In the genomic region with DNA sequence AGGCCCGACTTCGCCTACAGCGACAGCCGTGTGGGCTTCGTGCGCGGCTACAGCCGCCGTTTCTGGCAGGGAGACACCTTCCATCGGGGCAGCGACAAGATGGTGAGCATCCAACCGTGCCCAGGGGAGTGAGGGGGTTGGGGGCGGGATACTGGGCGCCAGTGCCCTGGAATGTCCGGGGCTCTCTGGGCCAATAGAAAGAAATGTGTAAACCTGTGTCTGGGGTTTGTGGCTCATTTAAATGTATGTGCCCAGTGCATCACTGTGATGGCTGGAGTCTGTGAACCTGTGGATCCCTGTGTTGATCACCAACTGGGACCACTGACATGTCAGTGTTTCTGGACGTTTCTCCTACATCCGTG, we compare ENCODE assay signal across 8 cellular contexts. TPM values are rescaled to one million over a fixed set of nuclear protein-coding genes. Genes with fewer than 3 reads are reported as not detected.
A peak's percentile ranks its signal among the peaks of the same experiment; 100 is the strongest.
DNase-seq lines count a peak whose midpoint lies in the region; ATAC-seq, FAIRE-seq and TF ChIP-seq lines count a peak whose summit lies in the region.

No MANE protein-coding gene starts in this region.

- peak overlapping the region; percentile 89 for H3K4me2 ChIP-seq in A549
- H3K4me2 ChIP-seq in GM12878 (ENCODE audit: control insufficient read depth, insufficient read depth) = peak overlapping the region; percentile 98

- H3K4me3 ChIP-seq in A549 = peak overlapping the region; percentile 94
- peak overlapping the region; percentile 73 for H3K4me3 ChIP-seq in GM12878
- H3K4me3 ChIP-seq in mesodermal cell (ENCODE audit: extremely low read depth, insufficient read depth, low read length, poor library complexity, severe bottlenecking) = peak overlapping the region; percentile 75

- SMC1A ChIA-PET in GM12878 (lab: Charles Lee; ENCODE audit: uncharacterized antibody, unreplicated experiment) = interaction anchor here (0.8 to 1.1 kb wide), 2 partner anchors 8 to 29 kb away, joined by 3 read pairs; no protein-coding TSS in a partner anchor

- H3K9ac ChIP-seq in GM12878 (ENCODE audit: control insufficient read depth, insufficient read depth, low read length) = peak overlapping the region; percentile 40; the same call in 1 of the 2 replicates

- no peak for FAIRE-seq in A549 (lab: Jason Lieb, UNC)
- FAIRE-seq in GM12878 (lab: Jason Lieb, UNC) = no peak

- peak overlapping the region; percentile 61 for H2AFZ ChIP-seq in GM12878 (ENCODE audit: control insufficient read depth, low read depth, low read length)

- TF ChIP-seq POLR2A in A549 (IDR thresholded peaks at IDR 0.05; ENCODE audit: low read length) (no peak), GM12878 (IDR thresholded peaks at IDR 0.05; ENCODE audit: low read depth, low read length) (no peak)

- TF ChIP-seq RAD21 in A549 (conservative IDR thresholded peaks at IDR 0.05 in 1 of 2, IDR thresholded peaks at IDR 0.05 in 1 of 2) (no peak), GM12878 (IDR thresholded peaks at IDR 0.05; ENCODE audit: insufficient read depth, low read depth, low read length) (no peak)

- no peaks in the 10 kb centered on the region for H4K20me1 ChIP-seq in GM12878 (ENCODE audit: control insufficient read depth, insufficient read depth)

- no peak for TF ChIP-seq CTCF in A549 (IDR thresholded peaks at IDR 0.05)
- no peak for TF ChIP-seq CTCF in GM12878 (IDR thresholded peaks at IDR 0.05 in 2 of 3, conservative IDR thresholded peaks at IDR 0.05 in 1 of 3; ENCODE audit: control insufficient read depth in 2 of 3, extremely low read depth in 1 of 3, insufficient read depth in 1 of 3, low read depth in 3 of 3, low read length in 3 of 3)

- CTCF ChIA-PET in A549 (lab: Yijun Ruan, JAX) = interaction anchor here (0.6 to 8.7 kb wide), 4 partner anchors 12 to 289 kb away, joined by 3 to 76 read pairs (median 4); no protein-coding TSS in a partner anchor
- CTCF ChIA-PET in GM12878 (lab: Yijun Ruan, JAX) = interaction anchor here (1.1 to 4.3 kb wide), 4 partner anchors 11 to 23 kb away, joined by 5 to 37 read pairs (median 6); no protein-coding TSS in a partner anchor

- DNase-seq in A549 (ENCODE audit: low read depth in 1 of 2, low spot score in 1 of 2) (no peak), GM12878 (ENCODE audit: low read depth, low spot score) (no peak), SIG-M5 treated with dmso at 0.1 percent for 504 hours (lab: John Stamatoyannopoulos, UW; ENCODE audit: unreplicated experiment) (no peak), NCI-H1436 (lab: John Stamatoyannopoulos, UW) (no peak), GM19240 (ENCODE audit: insufficient read length, low spot score) (no peak)

- TF ChIP-seq EP300 in A549 (IDR thresholded peaks at IDR 0.05) (no peak), GM12878 (IDR thresholded peaks at IDR 0.05; ENCODE audit: borderline replicate concordance in 1 of 2, control insufficient read depth in 1 of 2, low read depth in 2 of 2, low read length in 2 of 2) (no peak)

- intact Hi-C loops in GM12878 (cut with micrococcal nuclease; ENCODE audit: unreplicated experiment) = no loop called here

- H3K36me3 ChIP-seq in GM12878 (ENCODE audit: control insufficient read depth in 2 of 2, insufficient read depth in 2 of 2, low read length in 1 of 2) (no peaks in the 10 kb centered on the region), mesodermal cell (ENCODE audit: control insufficient read depth, insufficient read depth, low read length) (peaks cover 24% of the 10 kb centered on the region)

- ATAC-seq in A549 (peak; percentile 26 to 30; a peak in 3 of 6 replicates), HG02840 (IDR thresholded peaks at IDR 0.05; ENCODE audit: low FRiP score, unreplicated experiment) (peak; percentile 3), GM12878 (no peak), HG03097 (IDR thresholded peaks at IDR 0.05; ENCODE audit: low FRiP score, unreplicated experiment) (no peak)

- H3K27ac ChIP-seq in A549 = peak overlapping the region; percentile 98 to 99
- H3K27ac ChIP-seq in GM12878 (ENCODE audit: control insufficient read depth, insufficient read depth) = no peak overlapping the region
- peak overlapping the region; percentile 97 for H3K27ac ChIP-seq in mesodermal cell (ENCODE audit: low read depth, low read length, severe bottlenecking)

- H3K79me2 ChIP-seq in GM12878 (ENCODE audit: control insufficient read depth, insufficient read depth, low read length) = no peaks in the 10 kb centered on the region

- H3K4me1 ChIP-seq in A549 (peaks cover 33% of the 10 kb centered on the region), GM12878 (ENCODE audit: control insufficient read depth, insufficient read depth, low read length) (peaks cover 7% of the 10 kb centered on the region), mesodermal cell (ENCODE audit: control insufficient read depth, insufficient read depth, low read length, poor library complexity, severe bottlenecking) (no peaks in the 10 kb centered on the region)

- in situ Hi-C loops in GM12878 (cut with MboI) = no loop called here

- RAD21 ChIA-PET in GM12878 (lab: Charles Lee; ENCODE audit: unreplicated experiment) = interaction anchor here (0.6 to 1.4 kb wide), 3 partner anchors 14 to 114 kb away, joined by 3 to 5 read pairs (median 3); no protein-coding TSS in a partner anchor

- TSS peak; percentile 75 for BruUV-seq in GM12878 (replicated peaks; lab: Mats Ljungman, UMichigan)

- WGBS in A549 (ENCODE audit: missing lambda C conversion rate) = 3% methylated on average over 6 of the region's 17 CpGs
- WGBS in GM12878 (ENCODE audit: insufficient coverage, insufficient replicate concordance, low lambda C conversion rate, missing lambda C conversion rate) = 4% methylated on average over 15 of the region's 17 CpGs
- WGBS in mesodermal cell (ENCODE audit: insufficient coverage in 2 of 2), 2 experiments = 4 to 5% methylated on average over 10 to 17 of the region's 17 CpGs

- H3K9me3 ChIP-seq in A549 (no peaks in the 10 kb centered on the region), GM12878 (replicated peaks; ENCODE audit: control insufficient read depth, insufficient read depth, low read length) (no peaks in the 10 kb centered on the region), mesodermal cell (ENCODE audit: control insufficient read depth, low read length) (no peaks in the 10 kb centered on the region)

- POLR2A ChIA-PET in A549 (lab: Yijun Ruan, JAX) = interaction anchor here (0.8 to 1.9 kb wide), 9 partner anchors 8 to 231 kb away, joined by 3 to 29 read pairs (median 6); partner anchors contain the start of gene INO80
- POLR2A ChIA-PET in GM12878 (lab: Charles Lee) = interaction anchor here (0.8 to 3.0 kb wide), 2 partner anchors 13 to 58 kb away, joined by 3 to 20 read pairs; no protein-coding TSS in a partner anchor

- no peaks in the 10 kb centered on the region for H3K27me3 ChIP-seq in GM12878 (replicated peaks in 1 of 2; ENCODE audit: control insufficient read depth in 2 of 2, insufficient read depth in 2 of 2, low read length in 1 of 2)

RNA-seq across cellular contexts. Expression of gene CHAC1, which starts 0.4 kb away (rescaled TPM):
- polyA plus RNA-seq in A549 (2011; rRNA removed) = 22.2 and 25.3 TPM in 2 replicates
- 9.5 and 11.1 TPM in 2 replicates for polyA plus RNA-seq in A549 (2012; cell fraction: cytosol; rRNA removed)
- 6.3 and 13.2 TPM in 2 replicates for polyA plus RNA-seq in A549 (2012; cell fraction: nucleus; rRNA removed)
- 3.8 to 4.9 TPM (median 4.5 TPM) in 3 replicates for polyA plus RNA-seq in A549 (2017; fragmentation: RNase III; extraction: RNeasy Plus Mini Kit Qiagen cat#74134 plus additional on column Dnase treatment)
- 27.8 and 36.4 TPM in 2 replicates for polyA minus RNA-seq in A549 (2011; rRNA and poly(A)+ RNA removed)
- total RNA-seq in GM12878 (2013; cell fraction: nucleolus; rRNA removed) = 3.4 and 4.0 TPM in 2 replicates
- 4.7 and 4.9 TPM in 2 replicates for total RNA-seq in GM12878 (2014; rRNA removed)
- total RNA-seq in GM12878 (2014; rRNA removed; fragmentation: Illumina TruSeq; extraction: Trizol) = 2.0 and 2.1 TPM in 2 replicates
- total RNA-seq in GM12878 (2021) = 3.8 and 4.7 TPM in 2 replicates
- polyA plus RNA-seq in GM12878 (2011; ENCODE audit: low read depth) = 6.4 TPM
- 1.9 and 2.8 TPM in 2 replicates for polyA plus RNA-seq in GM12878 (2011; rRNA removed)
- polyA plus RNA-seq in GM12878 (2011; cell fraction: cytosol; rRNA removed) = 7.0 and 7.3 TPM in 2 replicates
- polyA plus RNA-seq in GM12878 (2011; cell fraction: nucleus; rRNA removed) = 4.0 and 7.6 TPM in 2 replicates
- polyA plus RNA-seq in GM12878 (2012) = 8.1 and 11.6 TPM in 2 replicates
- polyA plus RNA-seq in GM12878 (2014; fragmentation: Illumina TruSeq; extraction: Trizol) = 0.68 and 1.8 TPM in 2 replicates
- polyA plus RNA-seq in GM12878 (2014; fragmentation: Nextera tagmentation; extraction: Ambion mirVana) = under 1 TPM; 0.37 to 0.73 TPM
- polyA plus RNA-seq in GM12878 (2014; rRNA removed) = 5.7 and 5.9 TPM in 2 replicates
- polyA plus RNA-seq in GM12878 (2016; fragmentation: Nextera tagmentation; extraction: Ambion mirVana) = 1 to 10 TPM; 3.9 to 4.8 TPM
- 4.8 and 8.7 TPM in 2 replicates for polyA minus RNA-seq in GM12878 (2011; rRNA and poly(A)+ RNA removed)
- 5.0 and 5.9 TPM in 2 replicates for polyA minus RNA-seq in GM12878 (2011; cell fraction: cytosol; rRNA and poly(A)+ RNA removed)
- polyA minus RNA-seq in GM12878 (2011; cell fraction: nucleus; rRNA and poly(A)+ RNA removed) = 7.1 and 9.2 TPM in 2 replicates
- 18.9 TPM for polyA plus RNA-seq in mesodermal cell (2013, experiment 1 of 2)
- 18.7 TPM for polyA plus RNA-seq in mesodermal cell (2013, experiment 2 of 2)

RNA-seq across cellular contexts. Expression of gene DLL4, which starts 24.6 kb away (rescaled TPM):
- polyA plus RNA-seq in A549 (2011; rRNA removed) (0.09 and 0.16 TPM in 2 replicates), A549 (2017; fragmentation: RNase III; extraction: RNeasy Plus Mini Kit Qiagen cat#74134 plus additional on column Dnase treatment) (0.09 to 0.28 TPM (median 0.13 TPM) in 3 replicates), GM12878 (2011; rRNA removed) (0.10 and 0.12 TPM in 2 replicates), GM12878 (2014; fragmentation: Illumina TruSeq; extraction: Trizol) (not detected in 2 replicates), GM12878 (2014; fragmentation: Nextera tagmentation; extraction: Ambion mirVana) (not detected), GM12878 (2014; rRNA removed) (0.06 TPM in 1 of 2 replicates, not detected in the other), GM12878 (2016; fragmentation: Nextera tagmentation; extraction: Ambion mirVana) (under 1 TPM in 1 of 2 experiments, not detected in 1; 0.16 TPM)
- polyA plus RNA-seq in A549 (2012; cell fraction: cytosol; rRNA removed) = 0.16 and 0.21 TPM in 2 replicates
- polyA plus RNA-seq in A549 (2012; cell fraction: nucleus; rRNA removed) = 0.54 and 0.61 TPM in 2 replicates
- polyA minus RNA-seq in A549 (2011; rRNA and poly(A)+ RNA removed) = 0.21 and 0.24 TPM in 2 replicates
- 8.1 and 8.2 TPM in 2 replicates for total RNA-seq in GM12878 (2013; cell fraction: nucleolus; rRNA removed)
- total RNA-seq in GM12878 (2014; rRNA removed) (0.05 TPM in 1 of 2 replicates, not detected in the other), GM12878 (2014; rRNA removed; fragmentation: Illumina TruSeq; extraction: Trizol) (0.04 TPM in 1 of 2 replicates, not detected in the other), GM12878 (2021) (0.08 TPM in 1 of 2 replicates, not detected in the other)
- polyA plus RNA-seq in GM12878 (2011; ENCODE audit: low read depth) = not detected
- polyA plus RNA-seq in GM12878 (2011; cell fraction: cytosol; rRNA removed) = 0.27 TPM in 2 replicates
- polyA plus RNA-seq in GM12878 (2011; cell fraction: nucleus; rRNA removed) = 0.69 and 0.99 TPM in 2 replicates
- 0.07 and 0.13 TPM in 2 replicates for polyA plus RNA-seq in GM12878 (2012)
- polyA minus RNA-seq in GM12878 (2011; rRNA and poly(A)+ RNA removed) = 0.15 and 0.37 TPM in 2 replicates
- not detected in 2 replicates for polyA minus RNA-seq in GM12878 (2011; cell fraction: cytosol; rRNA and poly(A)+ RNA removed)
- 0.38 and 0.48 TPM in 2 replicates for polyA minus RNA-seq in GM12878 (2011; cell fraction: nucleus; rRNA and poly(A)+ RNA removed)
- polyA plus RNA-seq in mesodermal cell (2013, experiment 1 of 2) = 51.5 TPM
- 31.4 TPM for polyA plus RNA-seq in mesodermal cell (2013, experiment 2 of 2)

RNA-seq across cellular contexts. Expression of gene VPS18, which starts 59.4 kb away (rescaled TPM):
- polyA plus RNA-seq in A549 (2011; rRNA removed) (9.0 and 10.7 TPM in 2 replicates), A549 (2017; fragmentation: RNase III; extraction: RNeasy Plus Mini Kit Qiagen cat#74134 plus additional on column Dnase treatment) (12.4 to 15.2 TPM (median 14.6 TPM) in 3 replicates), GM12878 (2011; rRNA removed) (4.3 and 9.7 TPM in 2 replicates), GM12878 (2014; fragmentation: Illumina TruSeq; extraction: Trizol) (3.8 and 7.9 TPM in 2 replicates), GM12878 (2014; fragmentation: Nextera tagmentation; extraction: Ambion mirVana) (1 to 10 TPM in 1 of 2 experiments, under 1 TPM in 1; 0.71 to 1.7 TPM), GM12878 (2014; rRNA removed) (11.3 and 12.7 TPM in 2 replicates), GM12878 (2016; fragmentation: Nextera tagmentation; extraction: Ambion mirVana) (10 to 100 TPM; 16.0 to 20.4 TPM)
- polyA plus RNA-seq in A549 (2012; cell fraction: cytosol; rRNA removed) = 9.1 and 10.9 TPM in 2 replicates
- 23.3 and 26.0 TPM in 2 replicates for polyA plus RNA-seq in A549 (2012; cell fraction: nucleus; rRNA removed)
- polyA minus RNA-seq in A549 (2011; rRNA and poly(A)+ RNA removed) = 26.2 and 33.6 TPM in 2 replicates
- total RNA-seq in GM12878 (2013; cell fraction: nucleolus; rRNA removed) = 18.9 and 20.9 TPM in 2 replicates
- total RNA-seq in GM12878 (2014; rRNA removed) (18.3 and 18.5 TPM in 2 replicates), GM12878 (2014; rRNA removed; fragmentation: Illumina TruSeq; extraction: Trizol) (9.0 and 10.0 TPM in 2 replicates), GM12878 (2021) (19.8 and 20.3 TPM in 2 replicates)
- polyA plus RNA-seq in GM12878 (2011; ENCODE audit: low read depth) = 5.9 TPM
- polyA plus RNA-seq in GM12878 (2011; cell fraction: cytosol; rRNA removed) = 14.5 and 17.7 TPM in 2 replicates
- 18.8 and 21.0 TPM in 2 replicates for polyA plus RNA-seq in GM12878 (2011; cell fraction: nucleus; rRNA removed)
- polyA plus RNA-seq in GM12878 (2012) = 10.1 and 11.1 TPM in 2 replicates
- polyA minus RNA-seq in GM12878 (2011; rRNA and poly(A)+ RNA removed) = 30.4 and 40.0 TPM in 2 replicates
- 13.0 and 13.4 TPM in 2 replicates for polyA minus RNA-seq in GM12878 (2011; cell fraction: cytosol; rRNA and poly(A)+ RNA removed)
- 8.7 and 17.9 TPM in 2 replicates for polyA minus RNA-seq in GM12878 (2011; cell fraction: nucleus; rRNA and poly(A)+ RNA removed)
- 15.4 TPM for polyA plus RNA-seq in mesodermal cell (2013, experiment 1 of 2)
- 14.4 TPM for polyA plus RNA-seq in mesodermal cell (2013, experiment 2 of 2)

Comparison
In these comparisons a context has a peak if more than half of its experiments do, and no peak if none do; other contexts are left out.
1. ATAC-seq: peak in A549 (2 of 2) and HG02840 (single experiment); none in GM12878 (single experiment) and HG03097 (single experiment).
2. Peak in every context shown above with its lines, with median percentiles within 50 percentile points of each other: H3K4me3 ChIP-seq.